In the genomic region with DNA sequence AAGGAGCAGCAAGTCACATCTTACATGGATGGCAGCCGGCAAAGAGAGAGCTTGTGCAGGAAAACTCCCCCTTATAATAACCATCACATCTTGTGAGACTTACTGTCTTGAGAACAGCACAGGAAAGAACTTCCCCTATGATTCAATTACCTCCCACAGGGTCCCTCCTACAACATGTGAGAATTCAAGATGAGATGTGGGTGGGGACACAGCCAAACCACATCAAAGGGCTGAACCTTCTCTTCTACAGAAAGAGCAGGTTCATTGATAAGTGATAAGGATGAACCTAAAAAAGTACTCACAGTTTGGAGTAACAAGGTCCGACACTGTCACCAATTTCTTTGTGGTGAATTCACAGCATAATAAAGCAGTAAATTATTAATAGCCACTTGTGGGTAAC, we compare ENCODE assay signal across 18 cellular contexts.
DNase-seq lines count a peak whose midpoint lies in the region; ATAC-seq, FAIRE-seq and TF ChIP-seq lines count a peak whose summit lies in the region.
"Had no signal": no experiment of that assay in that cellular context is flagged by ENCODE, and none has a peak within 500 bp of the region (broad histone marks: within the 10 kb centered on the region; RNA-seq: fewer than 3 reads in every experiment).

No MANE protein-coding gene starts in this region.

- intact Hi-C loops in GM12878 (cut with micrococcal nuclease; ENCODE audit: unreplicated experiment), result no loop called here
- intact Hi-C loops in kidney (cut with DNase I), result no loop called here

- no peaks in the 10 kb centered on the region for H3K4me1 ChIP-seq in GM12878 (ENCODE audit: control insufficient read depth, insufficient read depth, low read length)
- H3K4me1 ChIP-seq in kidney (ENCODE audit: control insufficient read depth in 1 of 2, insufficient read depth in 1 of 2, low read depth in 1 of 2, low read length in 2 of 2), result no peaks in the 10 kb centered on the region
- H3K4me1 ChIP-seq: transverse colon had no signal

- no peaks in the 10 kb centered on the region for H3K4me1 Mint-ChIP-seq in stimulated activated naive CD8-positive, alpha-beta T cell treated with anti-CD3 and anti-CD28 coated beads, Interleukin-15, amount 100 ng/mL, for 72 hours
- H3K4me1 Mint-ChIP-seq: CD4-positive, alpha-beta memory T cell had no signal

- 0% methylated on average over 2 of the region's 2 CpGs for WGBS in GM12878 (ENCODE audit: insufficient coverage, insufficient replicate concordance, low lambda C conversion rate, missing lambda C conversion rate)

- no peak for DNase-seq in stimulated activated naive CD8-positive, alpha-beta T cell treated with anti-CD3 and anti-CD28 coated beads, Interleukin-15, amount 100 ng/mL, for 72 hours
- DNase-seq in stimulated activated naive CD8-positive, alpha-beta T cell treated with anti-CD3 and anti-CD28 coated beads, Interleukin-15, Interleukin-2, amounts not matched to agents 100 U/mL and 50 U/mL, for 24 hours, result no peak
- peak; percentile 2 for DNase-seq in GM12878 (ENCODE audit: low read depth, low spot score)
- DNase-seq in kidney, result no peak
- no peak for DNase-seq in NCI-H1105 treated with DMSO at 0.1 percent for 48 hours (lab: John Stamatoyannopoulos, UW)
- no peak for DNase-seq in cortex of kidney (lab: John Stamatoyannopoulos, UW)
- DNase-seq: ACHN; activated naive CD4-positive, alpha-beta T cell treated with Interleukin-2 at 50 U/mL for 16 hours; CD4-positive, alpha-beta memory T cell; erythroblast; NCI-H1694 treated with DMSO at 0.1 percent for 48 hours; NCI-H524; PC-9; stimulated activated CD4-positive, alpha-beta T cell treated with anti-CD3 and anti-CD28 coated beads, Interleukin-4, amount 100 ng/mL, for 4 hours; transverse colon had no signal

- no TSS peak for BruUV-seq in GM12878 (replicated peaks; lab: Mats Ljungman, UMichigan)

- no peak for TF ChIP-seq POLR2A in GM12878 (IDR thresholded peaks at IDR 0.05; ENCODE audit: low read depth, low read length)

- no peaks in the 10 kb centered on the region for H3K27me3 Mint-ChIP-seq in stimulated activated naive CD8-positive, alpha-beta T cell treated with anti-CD3 and anti-CD28 coated beads, Interleukin-15, amount 100 ng/mL, for 72 hours
- H3K27me3 Mint-ChIP-seq: CD4-positive, alpha-beta memory T cell had no signal

- POLR2A ChIA-PET in GM12878 (lab: Charles Lee), result interaction anchor here (0.6 kb wide), 1 partner anchor 1106 kb away, joined by 3 read pairs; no protein-coding TSS in a partner anchor

- no peak for TF ChIP-seq RAD21 in GM12878 (IDR thresholded peaks at IDR 0.05; ENCODE audit: insufficient read depth, low read depth, low read length)

- CTCF ChIA-PET in GM12878 (lab: Yijun Ruan, JAX), result interaction anchor here (1.8 kb wide), 1 partner anchor 25 kb away, joined by 5 read pairs; no protein-coding TSS in a partner anchor

- H3K9me3 Mint-ChIP-seq in stimulated activated naive CD8-positive, alpha-beta T cell treated with anti-CD3 and anti-CD28 coated beads, Interleukin-15, amount 100 ng/mL, for 72 hours, result peaks cover 0 to 4% of the 10 kb centered on the region in 2 donors

- H2AFZ ChIP-seq in GM12878 (ENCODE audit: control insufficient read depth, low read depth, low read length), result no peak overlapping the region
- H2AFZ ChIP-seq: PC-9 had no signal

- RAD21 ChIA-PET in GM12878 (lab: Charles Lee; ENCODE audit: unreplicated experiment), result interaction anchor here (0.6 kb wide), 1 partner anchor 39 kb away, joined by 3 read pairs; no protein-coding TSS in a partner anchor

- in situ Hi-C loops in GM12878 (cut with MboI), result no loop called here

- H3K27ac ChIP-seq in GM12878 (ENCODE audit: control insufficient read depth, insufficient read depth) (no peak overlapping the region), kidney (ENCODE audit: low read depth in 2 of 2, low read length in 2 of 2) (no peak overlapping the region)
- H3K27ac ChIP-seq: PC-9, transverse colon, VCaP had no signal

- SMC1A ChIA-PET in GM12878 (lab: Charles Lee; ENCODE audit: uncharacterized antibody, unreplicated experiment), result interaction anchor here (1.1 to 2.5 kb wide), 3 partner anchors 13 to 58 kb away, joined by 3 to 9 read pairs (median 5); no protein-coding TSS in a partner anchor

- H3K9ac ChIP-seq in GM12878 (ENCODE audit: control insufficient read depth, insufficient read depth, low read length), result no peak overlapping the region
- H3K9ac ChIP-seq in kidney (ENCODE audit: low read length in 2 of 2), result no peak overlapping the region

- H3K4me3 Mint-ChIP-seq in stimulated activated naive CD8-positive, alpha-beta T cell treated with anti-CD3 and anti-CD28 coated beads, Interleukin-15, amount 100 ng/mL, for 72 hours, result no peak overlapping the region
- H3K4me3 Mint-ChIP-seq: CD4-positive, alpha-beta memory T cell had no signal

- H3K4me2 ChIP-seq in GM12878 (ENCODE audit: control insufficient read depth, insufficient read depth), result no peak overlapping the region
- H3K4me2 ChIP-seq: PC-9 had no signal

- no peak for FAIRE-seq in GM12878 (lab: Jason Lieb, UNC)
- FAIRE-seq in kidney (lab: Jason Lieb, UNC), result no peak

- H3K36me3 ChIP-seq in GM12878 (ENCODE audit: control insufficient read depth in 2 of 2, insufficient read depth in 2 of 2, low read length in 1 of 2) (no peaks in the 10 kb centered on the region), kidney (ENCODE audit: control insufficient read depth in 1 of 2, insufficient read depth in 2 of 2, low read length in 2 of 2) (no peaks in the 10 kb centered on the region)
- H3K36me3 ChIP-seq: transverse colon had no signal

- H3K27ac Mint-ChIP-seq in stimulated activated naive CD8-positive, alpha-beta T cell treated with anti-CD3 and anti-CD28 coated beads, Interleukin-15, amount 100 ng/mL, for 72 hours, result no peak overlapping the region
- H3K27ac Mint-ChIP-seq: CD4-positive, alpha-beta memory T cell had no signal

- TF ChIP-seq CTCF in GM12878 (IDR thresholded peaks at IDR 0.05 in 2 of 3, conservative IDR thresholded peaks at IDR 0.05 in 1 of 3; ENCODE audit: control insufficient read depth in 2 of 3, extremely low read depth in 1 of 3, insufficient read depth in 1 of 3, low read depth in 3 of 3, low read length in 3 of 3) (no peak), kidney (IDR thresholded peaks at IDR 0.05; ENCODE audit: borderline replicate concordance, extremely low read depth, insufficient read depth) (no peak)

- H3K9me3 ChIP-seq in GM12878 (replicated peaks; ENCODE audit: control insufficient read depth, insufficient read depth, low read length), result no peaks in the 10 kb centered on the region
- H3K9me3 ChIP-seq in kidney (ENCODE audit: control insufficient read depth in 1 of 2, low read length in 2 of 2), result no peaks in the 10 kb centered on the region
- H3K9me3 ChIP-seq: transverse colon had no signal

- H3K79me2 ChIP-seq in GM12878 (ENCODE audit: control insufficient read depth, insufficient read depth, low read length), result no peaks in the 10 kb centered on the region

- H4K20me1 ChIP-seq in GM12878 (ENCODE audit: control insufficient read depth, insufficient read depth), result no peaks in the 10 kb centered on the region

- no peaks in the 10 kb centered on the region for H3K27me3 ChIP-seq in GM12878 (replicated peaks in 1 of 2; ENCODE audit: control insufficient read depth in 2 of 2, insufficient read depth in 2 of 2, low read length in 1 of 2)
- H3K27me3 ChIP-seq: transverse colon had no signal

- H3K4me3 ChIP-seq in GM12878 (no peak overlapping the region), kidney (ENCODE audit: low read length in 2 of 2) (no peak overlapping the region)
- H3K4me3 ChIP-seq: PC-9, transverse colon had no signal

- peak; percentile 46 for ATAC-seq in stimulated activated naive CD8-positive, alpha-beta T cell treated with anti-CD3 and anti-CD28 coated beads, Interleukin-15, amount 100 ng/mL, for 72 hours
- ATAC-seq in stimulated activated naive CD8-positive, alpha-beta T cell treated with anti-CD3 and anti-CD28 coated beads, Interleukin-15, Interleukin-2, amounts not matched to agents 100 U/mL and 50 U/mL, for 24 hours, result no peak
- peak; percentile 70 for ATAC-seq in GM21529 (IDR thresholded peaks at IDR 0.05; ENCODE audit: unreplicated experiment)
- ATAC-seq in HG03064 (IDR thresholded peaks at IDR 0.05; ENCODE audit: low read depth, unreplicated experiment), result peak; percentile 66
- peak; percentile 92 for ATAC-seq in GM12878

- TF ChIP-seq EP300 in GM12878 (IDR thresholded peaks at IDR 0.05; ENCODE audit: borderline replicate concordance in 1 of 2, control insufficient read depth in 1 of 2, low read depth in 2 of 2, low read length in 2 of 2), result no peak

TF ChIP-seq in GM12878, 131 proteins besides CTCF, POLR2A, EP300 and RAD21 (continues in another document):
- no peak for TF ChIP-seq PML (IDR thresholded peaks at IDR 0.05; ENCODE audit: low read length)
- no peak for TF ChIP-seq PAX8 (IDR thresholded peaks at IDR 0.05)
- TF ChIP-seq FOS (IDR thresholded peaks at IDR 0.05; ENCODE audit: borderline replicate concordance, extremely low read depth, insufficient read length), result no peak
- TF ChIP-seq POLR2AphosphoS5 (IDR thresholded peaks at IDR 0.05; ENCODE audit: low read length), result no peak
- TF ChIP-seq, protein P1, sequence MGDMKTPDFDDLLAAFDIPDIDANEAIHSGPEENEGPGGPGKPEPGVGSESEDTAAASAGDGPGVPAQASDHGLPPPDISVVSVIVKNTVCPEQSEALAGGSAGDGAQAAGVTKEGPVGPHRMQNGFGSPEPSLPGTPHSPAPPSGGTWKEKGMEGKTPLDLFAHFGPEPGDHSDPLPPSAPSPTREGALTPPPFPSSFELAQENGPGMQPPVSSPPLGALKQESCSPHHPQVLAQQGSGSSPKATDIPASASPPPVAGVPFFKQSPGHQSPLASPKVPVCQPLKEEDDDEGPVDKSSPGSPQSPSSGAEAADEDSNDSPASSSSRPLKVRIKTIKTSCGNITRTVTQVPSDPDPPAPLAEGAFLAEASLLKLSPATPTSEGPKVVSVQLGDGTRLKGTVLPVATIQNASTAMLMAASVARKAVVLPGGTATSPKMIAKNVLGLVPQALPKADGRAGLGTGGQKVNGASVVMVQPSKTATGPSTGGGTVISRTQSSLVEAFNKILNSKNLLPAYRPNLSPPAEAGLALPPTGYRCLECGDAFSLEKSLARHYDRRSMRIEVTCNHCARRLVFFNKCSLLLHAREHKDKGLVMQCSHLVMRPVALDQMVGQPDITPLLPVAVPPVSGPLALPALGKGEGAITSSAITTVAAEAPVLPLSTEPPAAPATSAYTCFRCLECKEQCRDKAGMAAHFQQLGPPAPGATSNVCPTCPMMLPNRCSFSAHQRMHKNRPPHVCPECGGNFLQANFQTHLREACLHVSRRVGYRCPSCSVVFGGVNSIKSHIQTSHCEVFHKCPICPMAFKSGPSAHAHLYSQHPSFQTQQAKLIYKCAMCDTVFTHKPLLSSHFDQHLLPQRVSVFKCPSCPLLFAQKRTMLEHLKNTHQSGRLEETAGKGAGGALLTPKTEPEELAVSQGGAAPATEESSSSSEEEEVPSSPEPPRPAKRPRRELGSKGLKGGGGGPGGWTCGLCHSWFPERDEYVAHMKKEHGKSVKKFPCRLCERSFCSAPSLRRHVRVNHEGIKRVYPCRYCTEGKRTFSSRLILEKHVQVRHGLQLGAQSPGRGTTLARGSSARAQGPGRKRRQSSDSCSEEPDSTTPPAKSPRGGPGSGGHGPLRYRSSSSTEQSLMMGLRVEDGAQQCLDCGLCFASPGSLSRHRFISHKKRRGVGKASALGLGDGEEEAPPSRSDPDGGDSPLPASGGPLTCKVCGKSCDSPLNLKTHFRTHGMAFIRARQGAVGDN (IDR thresholded peaks at IDR 0.05), result no peak
